10 cellular contexts compared by ENCODE assay signal in genomic region chr10:12579954-12580858, GRCh38.
DNase-seq lines count a peak whose midpoint lies in the region; ATAC-seq, FAIRE-seq and TF ChIP-seq lines count a peak whose summit lies in the region.
"Had no signal": no experiment of that assay in that cellular context is flagged by ENCODE, and none has a peak within 500 bp of the region (broad histone marks: within the 10 kb centered on the region; RNA-seq: fewer than 3 reads in every experiment).

No MANE protein-coding gene starts in this region.

- BruUV-seq in GM12878 (replicated peaks; lab: Mats Ljungman, UMichigan), result no TSS peak

- ATAC-seq in GM19043 (IDR thresholded peaks at IDR 0.05; ENCODE audit: low read depth, unreplicated experiment), result peak; percentile 95
- peak; percentile 99 for ATAC-seq in HG02938 (IDR thresholded peaks at IDR 0.05; ENCODE audit: unreplicated experiment)
- peak; percentile 72 for ATAC-seq in GM12878
- no peak for ATAC-seq in activated T-helper 17 cell treated with anti-CD3 and anti-CD28 coated beads, Interleukin-2, amount 50 U/mL, for 72 hours (replicated peaks)
- no peak for ATAC-seq in activated CD8-positive, alpha-beta T cell treated with anti-CD3 and anti-CD28 coated beads for 36 hours

- H3K4me3 Mint-ChIP-seq in activated T-helper 17 cell treated with anti-CD3 and anti-CD28 coated beads, Interleukin-2, amount 50 U/mL, for 72 hours, result no peak overlapping the region
- no peak overlapping the region for H3K4me3 Mint-ChIP-seq in activated CD8-positive, alpha-beta T cell treated with anti-CD3 and anti-CD28 coated beads for 36 hours
- H3K4me3 Mint-ChIP-seq: activated T-helper 1 cell treated with anti-CD3 and anti-CD28 coated beads, Interleukin-12 subunit alpha, Interleukin-12 subunit beta, Interleukin-2, Interleukin-4 antibody, amounts not matched to agents 30 ng/mL and 10 ng/mL and 1 ng/mL, durations not matched to agents 14 hours and 24 hours and 36 hours had no signal

- H3K4me3 ChIP-seq in GM12878 (no peak overlapping the region), rectal smooth muscle tissue (ENCODE audit: low read length) (peak overlapping the region; percentile 39), stomach (no peak overlapping the region)

- no peak for TF ChIP-seq EP300 in GM12878 (IDR thresholded peaks at IDR 0.05; ENCODE audit: borderline replicate concordance in 1 of 2, control insufficient read depth in 1 of 2, low read depth in 2 of 2, low read length in 2 of 2)
- no peak for TF ChIP-seq EP300 in stomach (IDR thresholded peaks at IDR 0.05)

- peaks cover 13% of the 10 kb centered on the region for H3K4me1 Mint-ChIP-seq in activated T-helper 17 cell treated with anti-CD3 and anti-CD28 coated beads, Interleukin-2, amount 50 U/mL, for 72 hours
- no peaks in the 10 kb centered on the region for H3K4me1 Mint-ChIP-seq in activated CD8-positive, alpha-beta T cell treated with anti-CD3 and anti-CD28 coated beads for 36 hours (ENCODE audit: low read depth)

- POLR2A ChIA-PET in GM12878 (lab: Charles Lee), result interaction anchor here (0.6 to 1.4 kb wide), 7 partner anchors 10 to 1360 kb away, joined by 3 to 6 read pairs (median 4); no protein-coding TSS in a partner anchor
- POLR2A ChIA-PET in activated CD8-positive, alpha-beta T cell treated with anti-CD3 and anti-CD28 coated beads for 36 hours (lab: Charles Lee), result interaction anchor here (0.9 kb wide), 1 partner anchor 15 kb away, joined by 4 read pairs; no protein-coding TSS in a partner anchor

- CTCF ChIA-PET in GM12878 (lab: Yijun Ruan, JAX), result interaction anchor here (1.7 kb wide), 1 partner anchor 77 kb away, joined by 6 read pairs; no protein-coding TSS in a partner anchor
- CTCF ChIA-PET in activated CD8-positive, alpha-beta T cell treated with anti-CD3 and anti-CD28 coated beads for 36 hours (lab: Charles Lee), result interaction anchor here (1.0 to 1.4 kb wide), 2 partner anchors 11 to 131 kb away, joined by 3 to 4 read pairs; no protein-coding TSS in a partner anchor

- peaks cover 4% of the 10 kb centered on the region; the same call in 2 of the 3 replicates for H3K9me3 ChIP-seq in GM12878 (replicated peaks; ENCODE audit: control insufficient read depth, insufficient read depth, low read length)
- peaks cover 0 to 12% (median 3%) of the 10 kb centered on the region in 4 donors for H3K9me3 ChIP-seq in stomach

- no peaks in the 10 kb centered on the region for H3K36me3 ChIP-seq in GM12878 (ENCODE audit: control insufficient read depth in 2 of 2, insufficient read depth in 2 of 2, low read length in 1 of 2)
- no peaks in the 10 kb centered on the region for H3K36me3 ChIP-seq in rectal smooth muscle tissue (ENCODE audit: control insufficient read depth, insufficient read depth, low read length)
- H3K36me3 ChIP-seq in stomach, result no peaks in the 10 kb centered on the region

- no peak for DNase-seq in GM12878 (ENCODE audit: low read depth, low spot score)
- no peak for DNase-seq in stomach
- DNase-seq in activated CD4-positive, alpha-beta T cell treated with anti-CD3 and anti-CD28 coated beads, Interleukin-2, amount 50 U/mL, for 1 hour, result no peak
- no peak for DNase-seq in activated CD8-positive, alpha-beta T cell treated with anti-CD3 and anti-CD28 coated beads for 36 hours
- DNase-seq: NCI-H2107 had no signal

- H3K9me3 Mint-ChIP-seq in activated T-helper 17 cell treated with anti-CD3 and anti-CD28 coated beads, Interleukin-2, amount 50 U/mL, for 72 hours, result peaks cover under 1% of the 10 kb centered on the region
- peaks cover 13% of the 10 kb centered on the region for H3K9me3 Mint-ChIP-seq in activated CD8-positive, alpha-beta T cell treated with anti-CD3 and anti-CD28 coated beads for 36 hours

- H3K79me2 ChIP-seq in GM12878 (ENCODE audit: control insufficient read depth, insufficient read depth, low read length), result no peaks in the 10 kb centered on the region

- no peaks in the 10 kb centered on the region for H3K36me3 Mint-ChIP-seq in activated T-helper 17 cell treated with anti-CD3 and anti-CD28 coated beads, Interleukin-2, amount 50 U/mL, for 72 hours (ENCODE audit: low read depth)
- peaks cover 7% of the 10 kb centered on the region for H3K36me3 Mint-ChIP-seq in activated CD8-positive, alpha-beta T cell treated with anti-CD3 and anti-CD28 coated beads for 36 hours (ENCODE audit: low read depth)

- H3K27ac ChIP-seq in GM12878 (ENCODE audit: control insufficient read depth, insufficient read depth) (0 out of 2 replicates have a peak overlapping the region, but pooled peaks have one; percentile 9), rectal smooth muscle tissue (ENCODE audit: low read depth, low read length) (peak overlapping the region; percentile 85), stomach (no peak overlapping the region)

- H3K27me3 ChIP-seq in GM12878 (replicated peaks in 1 of 2; ENCODE audit: control insufficient read depth in 2 of 2, insufficient read depth in 2 of 2, low read length in 1 of 2), result no peaks in the 10 kb centered on the region
- no peaks in the 10 kb centered on the region for H3K27me3 ChIP-seq in rectal smooth muscle tissue (ENCODE audit: control insufficient read depth, insufficient read depth, low read length)
- no peaks in the 10 kb centered on the region for H3K27me3 ChIP-seq in stomach

- no peak for FAIRE-seq in GM12878 (lab: Jason Lieb, UNC)

- no peak overlapping the region for H2AFZ ChIP-seq in GM12878 (ENCODE audit: control insufficient read depth, low read depth, low read length)

- TF ChIP-seq POLR2A in GM12878 (IDR thresholded peaks at IDR 0.05; ENCODE audit: low read depth, low read length), result no peak
- TF ChIP-seq POLR2A in stomach (IDR thresholded peaks at IDR 0.05), result no peak

- H3K9ac ChIP-seq in GM12878 (ENCODE audit: control insufficient read depth, insufficient read depth, low read length) (no peak overlapping the region), rectal smooth muscle tissue (ENCODE audit: low read length) (no peak overlapping the region)

- in situ Hi-C loops in GM12878 (cut with MboI), result no loop called here

- WGBS in GM12878 (ENCODE audit: insufficient coverage, insufficient replicate concordance, low lambda C conversion rate, missing lambda C conversion rate), result 53% methylated on average over 7 of the region's 7 CpGs
- 29 to 50% (median 45%) methylated on average over 7 of the region's 7 CpGs for WGBS in stomach, 5 donors

- no peak for TF ChIP-seq CTCF in GM12878 (IDR thresholded peaks at IDR 0.05 in 2 of 3, conservative IDR thresholded peaks at IDR 0.05 in 1 of 3; ENCODE audit: control insufficient read depth in 2 of 3, extremely low read depth in 1 of 3, insufficient read depth in 1 of 3, low read depth in 3 of 3, low read length in 3 of 3)
- TF ChIP-seq CTCF in stomach (IDR thresholded peaks at IDR 0.05), result no peak
- TF ChIP-seq CTCF in activated CD8-positive, alpha-beta T cell treated with anti-CD3 and anti-CD28 coated beads for 36 hours (IDR thresholded peaks at IDR 0.05), result no peak

- TF ChIP-seq RAD21 in GM12878 (IDR thresholded peaks at IDR 0.05; ENCODE audit: insufficient read depth, low read depth, low read length), result no peak

- SMC1A ChIA-PET in GM12878 (lab: Charles Lee; ENCODE audit: uncharacterized antibody, unreplicated experiment), result interaction anchor here (0.6 to 3.9 kb wide), 7 partner anchors 11 to 258 kb away, joined by 3 to 12 read pairs (median 4); no protein-coding TSS in a partner anchor

- no peaks in the 10 kb centered on the region for H3K27me3 Mint-ChIP-seq in activated T-helper 17 cell treated with anti-CD3 and anti-CD28 coated beads, Interleukin-2, amount 50 U/mL, for 72 hours
- H3K27me3 Mint-ChIP-seq in activated CD8-positive, alpha-beta T cell treated with anti-CD3 and anti-CD28 coated beads for 36 hours, result no peaks in the 10 kb centered on the region

- intact Hi-C loops in GM12878 (cut with micrococcal nuclease; ENCODE audit: unreplicated experiment) (no loop called here), stomach (cut with DNase I; ENCODE audit: low total_unique reads) (no loop called here)
- intact Hi-C loops in activated CD8-positive, alpha-beta T cell treated with anti-CD3 and anti-CD28 coated beads for 36 hours (cut with micrococcal nuclease), result no loop called here

- RAD21 ChIA-PET in GM12878 (lab: Charles Lee; ENCODE audit: unreplicated experiment), result interaction anchor here (0.6 to 1.3 kb wide), 4 partner anchors 39 to 385 kb away, joined by 3 to 4 read pairs (median 4); partner anchors contain the start of gene NUDT5

- H4K20me1 ChIP-seq in GM12878 (ENCODE audit: control insufficient read depth, insufficient read depth), result no peaks in the 10 kb centered on the region

- no peaks in the 10 kb centered on the region for H3K4me1 ChIP-seq in GM12878 (ENCODE audit: control insufficient read depth, insufficient read depth, low read length)
- H3K4me1 ChIP-seq in rectal smooth muscle tissue (ENCODE audit: control insufficient read depth, insufficient read depth, low read length), result peaks cover 9% of the 10 kb centered on the region
- peaks cover 0 to 8% (median 2%) of the 10 kb centered on the region in 4 donors for H3K4me1 ChIP-seq in stomach

- no peak overlapping the region for H3K4me2 ChIP-seq in GM12878 (ENCODE audit: control insufficient read depth, insufficient read depth)

- H3K27ac Mint-ChIP-seq in activated T-helper 17 cell treated with anti-CD3 and anti-CD28 coated beads, Interleukin-2, amount 50 U/mL, for 72 hours, result no peak overlapping the region
- no peak overlapping the region for H3K27ac Mint-ChIP-seq in activated CD8-positive, alpha-beta T cell treated with anti-CD3 and anti-CD28 coated beads for 36 hours
- H3K27ac Mint-ChIP-seq: activated T-helper 1 cell treated with anti-CD3 and anti-CD28 coated beads, Interleukin-12 subunit alpha, Interleukin-12 subunit beta, Interleukin-2, Interleukin-4 antibody, amounts not matched to agents 30 ng/mL and 10 ng/mL and 1 ng/mL, durations not matched to agents 14 hours and 24 hours and 36 hours had no signal

TF ChIP-seq in GM12878, 131 proteins besides CTCF, POLR2A, EP300 and RAD21 (continues in another document):
- TF ChIP-seq ZNF384 (IDR thresholded peaks at IDR 0.05; ENCODE audit: borderline replicate concordance, low read depth, low read length) (peak; percentile 56; the same call in 1 of the 2 replicates), ATF2 (IDR thresholded peaks at IDR 0.05; ENCODE audit: low read length) (no peak), HDAC6 (IDR thresholded peaks at IDR 0.05; ENCODE audit: unreplicated experiment) (no peak), RELA (IDR thresholded peaks at IDR 0.05; ENCODE audit: borderline replicate concordance, partially characterized antibody) (no peak)

Comparison
In these comparisons a context has a peak if more than half of its experiments do, and no peak if none do; other contexts are left out.
1. ATAC-seq: peak in GM19043 (single experiment), HG02938 (single experiment) and GM12878 (single experiment); none in activated T-helper 17 cell treated with anti-CD3 and anti-CD28 coated beads, Interleukin-2, amount 50 U/mL, for 72 hours (single experiment) and activated CD8-positive, alpha-beta T cell treated with anti-CD3 and anti-CD28 coated beads for 36 hours (single experiment).
2. H3K27ac ChIP-seq: peak in GM12878 (single experiment) and rectal smooth muscle tissue (single experiment); none in stomach (0 of 5).